Comparison of ENCODE assay signal across 8 cellular contexts in genomic region chr7:114922151-114922651, GRCh38. TPM values are rescaled to one million over a fixed set of nuclear protein-coding genes. Genes with fewer than 3 reads are reported as not detected.
DNase-seq lines count a peak whose midpoint lies in the region; ATAC-seq, FAIRE-seq and TF ChIP-seq lines count a peak whose summit lies in the region.

No MANE protein-coding gene starts in this region.

- in situ Hi-C loops in K562 (cut with MboI), result no loop called here

- H3K9ac ChIP-seq in K562 (ENCODE audit: insufficient read depth in 1 of 2, low read depth in 2 of 2, low read length in 2 of 2), result no peak overlapping the region

- peak overlapping the region; percentile 92 for H3K4me3 Mint-ChIP-seq in T-helper 2 cell treated with Interferon-gamma antibody and Interleukin-4, amounts not matched to agents 5 μg/mL and 100 μg/mL, for 36 hours

- CTCF ChIA-PET in K562 (lab: Yijun Ruan, JAX; ENCODE audit: low intra/inter-chr PET ratio), result interaction anchor here (0.6 kb wide), 1 partner anchor 159 kb away, joined by 3 read pairs; no protein-coding TSS in a partner anchor

- BruUV-seq in K562 (replicated peaks; lab: Mats Ljungman, UMichigan), result no TSS peak

- H3K9me3 Mint-ChIP-seq in T-helper 2 cell treated with Interferon-gamma antibody and Interleukin-4, amounts not matched to agents 5 μg/mL and 100 μg/mL, for 36 hours, result no peaks in the 10 kb centered on the region

- H3K9me3 ChIP-seq in BE2C (no peaks in the 10 kb centered on the region), K562 (replicated peaks; ENCODE audit: control insufficient read depth, insufficient read depth, low read depth, low read length) (no peaks in the 10 kb centered on the region)

- H3K4me1 ChIP-seq in BE2C (no peaks in the 10 kb centered on the region), K562 (replicated peaks in 1 of 2; ENCODE audit: control insufficient read depth in 2 of 2, insufficient read depth in 2 of 2, low read length in 2 of 2) (peaks cover 0 to 6% of the 10 kb centered on the region in 2 experiments; a peak in 1 of 5 replicates)

- peak; percentile 14 for DNase-seq in BE2C
- DNase-seq in GM19239 (ENCODE audit: insufficient read length, low spot score), result no peak
- peak; percentile 77 for DNase-seq in T-helper 2 cell treated with Interferon-gamma antibody and Interleukin-4, amounts not matched to agents 5 μg/mL and 100 μg/mL, for 36 hours (ENCODE audit: low spot score)
- DNase-seq in K562 (ENCODE audit: extremely low read depth in 1 of 4, low spot score in 3 of 4), result no peak
- DNase-seq in iris pigment epithelial cell (ENCODE audit: low read depth), result peak; percentile 50
- DNase-seq in stimulated activated CD4-positive, alpha-beta T cell treated with anti-CD3 and anti-CD28 coated beads, Interleukin-1b, Interleukin-23, amount 100 ng/mL, for 1 hour (ENCODE audit: low read depth in 2 of 2), result peak; percentile 23 to 50

- H3K79me2 ChIP-seq in K562 (ENCODE audit: control insufficient read depth, insufficient read depth, low read length), result no peaks in the 10 kb centered on the region

- TF ChIP-seq RAD21 in K562 (CRISPR knock-in tag; conservative IDR thresholded peaks at IDR 0.05 in 1 of 2, IDR thresholded peaks at IDR 0.05 in 1 of 2), result no peak

- H3K36me3 ChIP-seq in BE2C (no peaks in the 10 kb centered on the region), K562 (ENCODE audit: control insufficient read depth, insufficient read depth, low read length) (no peaks in the 10 kb centered on the region)

- no peak for TF ChIP-seq EP300 in K562 (IDR thresholded peaks at IDR 0.05; ENCODE audit: low read length)

- no peak overlapping the region for H3K4me2 ChIP-seq in K562 (ENCODE audit: insufficient read depth, low read length)

- TF ChIP-seq POLR2A in K562 (conservative IDR thresholded peaks at IDR 0.05), result no peak

- no peak for TF ChIP-seq CTCF in BE2C (IDR thresholded peaks at IDR 0.05; ENCODE audit: low read depth, low read length)
- no peak for TF ChIP-seq CTCF in K562 (IDR thresholded peaks at IDR 0.05 in 2 of 3, conservative IDR thresholded peaks at IDR 0.05 in 1 of 3; ENCODE audit: insufficient read depth in 2 of 3, low read depth in 1 of 3, low read length in 3 of 3)

- 8% methylated on average over 30 of the region's 48 CpGs for WGBS in K562 (ENCODE audit: insufficient coverage, low coverage, missing lambda C conversion rate)

- H3K36me3 Mint-ChIP-seq in T-helper 2 cell treated with Interferon-gamma antibody and Interleukin-4, amounts not matched to agents 5 μg/mL and 100 μg/mL, for 36 hours (ENCODE audit: low read depth), result peaks cover 24% of the 10 kb centered on the region

- no peaks in the 10 kb centered on the region for H3K27me3 Mint-ChIP-seq in T-helper 2 cell treated with Interferon-gamma antibody and Interleukin-4, amounts not matched to agents 5 μg/mL and 100 μg/mL, for 36 hours (ENCODE audit: low read depth)

- H3K27me3 ChIP-seq in BE2C, result peaks cover 26% of the 10 kb centered on the region
- no peaks in the 10 kb centered on the region; a peak in 1 of 5 replicates for H3K27me3 ChIP-seq in K562 (ENCODE audit: control insufficient read depth in 2 of 2, insufficient read depth in 2 of 2, low read length in 2 of 2)

- ATAC-seq in HG03432 (IDR thresholded peaks at IDR 0.05; ENCODE audit: unreplicated experiment) (peak; percentile 51), K562 (0 out of 3 replicates have a peak, but pooled peaks have one; percentile 29), GM18873 (IDR thresholded peaks at IDR 0.05; ENCODE audit: low FRiP score, unreplicated experiment) (no peak)

- peak overlapping the region; percentile 15 for H3K4me3 ChIP-seq in BE2C (ENCODE audit: low read depth, low read length)
- no peak overlapping the region for H3K4me3 ChIP-seq in K562

- POLR2A ChIA-PET in K562 (lab: Yijun Ruan, JAX), result no interaction called here

- FAIRE-seq in GM19239 (lab: Jason Lieb, UNC), result peak; percentile 68
- no peak for FAIRE-seq in K562 (lab: Jason Lieb, UNC)

- H3K9me1 ChIP-seq in K562 (ENCODE audit: control insufficient read depth, insufficient read depth, low read length), result no peaks in the 10 kb centered on the region

- peak overlapping the region; percentile 98 for H3K27ac Mint-ChIP-seq in T-helper 2 cell treated with Interferon-gamma antibody and Interleukin-4, amounts not matched to agents 5 μg/mL and 100 μg/mL, for 36 hours

- peaks cover 44% of the 10 kb centered on the region for H3K4me1 Mint-ChIP-seq in T-helper 2 cell treated with Interferon-gamma antibody and Interleukin-4, amounts not matched to agents 5 μg/mL and 100 μg/mL, for 36 hours (ENCODE audit: low read depth)

- no peak overlapping the region for H2AFZ ChIP-seq in K562 (ENCODE audit: low read depth, low read length)

- H3K27ac ChIP-seq in K562 (ENCODE audit: extremely low read depth, low read depth, low read length), result no peak overlapping the region

- intact Hi-C loops in K562 (cut with micrococcal nuclease), result no loop called here

- H4K20me1 ChIP-seq in K562 (replicated peaks; ENCODE audit: control insufficient read depth, insufficient read depth, low read length), result no peaks in the 10 kb centered on the region

TF ChIP-seq in K562, 482 proteins besides CTCF, POLR2A, EP300 and RAD21 (continues in another document):
- TF ChIP-seq, protein P1, sequence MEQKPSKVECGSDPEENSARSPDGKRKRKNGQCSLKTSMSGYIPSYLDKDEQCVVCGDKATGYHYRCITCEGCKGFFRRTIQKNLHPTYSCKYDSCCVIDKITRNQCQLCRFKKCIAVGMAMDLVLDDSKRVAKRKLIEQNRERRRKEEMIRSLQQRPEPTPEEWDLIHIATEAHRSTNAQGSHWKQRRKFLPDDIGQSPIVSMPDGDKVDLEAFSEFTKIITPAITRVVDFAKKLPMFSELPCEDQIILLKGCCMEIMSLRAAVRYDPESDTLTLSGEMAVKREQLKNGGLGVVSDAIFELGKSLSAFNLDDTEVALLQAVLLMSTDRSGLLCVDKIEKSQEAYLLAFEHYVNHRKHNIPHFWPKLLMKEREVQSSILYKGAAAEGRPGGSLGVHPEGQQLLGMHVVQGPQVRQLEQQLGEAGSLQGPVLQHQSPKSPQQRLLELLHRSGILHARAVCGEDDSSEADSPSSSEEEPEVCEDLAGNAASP (IDR thresholded peaks at IDR 0.05), result no peak
- TF ChIP-seq ZKSCAN8 (CRISPR knock-in tag; IDR thresholded peaks at IDR 0.05) (no peak), CSDE1 (IDR thresholded peaks at IDR 0.05) (no peak), LEF1 (IDR thresholded peaks at IDR 0.05) (no peak), KHSRP (IDR thresholded peaks at IDR 0.05) (no peak), TEAD1 (CRISPR knock-in tag; IDR thresholded peaks at IDR 0.05) (no peak), NBN (IDR thresholded peaks at IDR 0.05; ENCODE audit: low read depth) (no peak)
- TF ChIP-seq, protein P2, sequence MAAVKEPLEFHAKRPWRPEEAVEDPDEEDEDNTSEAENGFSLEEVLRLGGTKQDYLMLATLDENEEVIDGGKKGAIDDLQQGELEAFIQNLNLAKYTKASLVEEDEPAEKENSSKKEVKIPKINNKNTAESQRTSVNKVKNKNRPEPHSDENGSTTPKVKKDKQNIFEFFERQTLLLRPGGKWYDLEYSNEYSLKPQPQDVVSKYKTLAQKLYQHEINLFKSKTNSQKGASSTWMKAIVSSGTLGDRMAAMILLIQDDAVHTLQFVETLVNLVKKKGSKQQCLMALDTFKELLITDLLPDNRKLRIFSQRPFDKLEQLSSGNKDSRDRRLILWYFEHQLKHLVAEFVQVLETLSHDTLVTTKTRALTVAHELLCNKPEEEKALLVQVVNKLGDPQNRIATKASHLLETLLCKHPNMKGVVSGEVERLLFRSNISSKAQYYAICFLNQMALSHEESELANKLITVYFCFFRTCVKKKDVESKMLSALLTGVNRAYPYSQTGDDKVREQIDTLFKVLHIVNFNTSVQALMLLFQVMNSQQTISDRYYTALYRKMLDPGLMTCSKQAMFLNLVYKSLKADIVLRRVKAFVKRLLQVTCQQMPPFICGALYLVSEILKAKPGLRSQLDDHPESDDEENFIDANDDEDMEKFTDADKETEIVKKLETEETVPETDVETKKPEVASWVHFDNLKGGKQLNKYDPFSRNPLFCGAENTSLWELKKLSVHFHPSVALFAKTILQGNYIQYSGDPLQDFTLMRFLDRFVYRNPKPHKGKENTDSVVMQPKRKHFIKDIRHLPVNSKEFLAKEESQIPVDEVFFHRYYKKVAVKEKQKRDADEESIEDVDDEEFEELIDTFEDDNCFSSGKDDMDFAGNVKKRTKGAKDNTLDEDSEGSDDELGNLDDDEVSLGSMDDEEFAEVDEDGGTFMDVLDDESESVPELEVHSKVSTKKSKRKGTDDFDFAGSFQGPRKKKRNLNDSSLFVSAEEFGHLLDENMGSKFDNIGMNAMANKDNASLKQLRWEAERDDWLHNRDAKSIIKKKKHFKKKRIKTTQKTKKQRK (IDR thresholded peaks at IDR 0.05; ENCODE audit: borderline replicate concordance, low read depth, low read length), result no peak
- TF ChIP-seq, protein P3, sequence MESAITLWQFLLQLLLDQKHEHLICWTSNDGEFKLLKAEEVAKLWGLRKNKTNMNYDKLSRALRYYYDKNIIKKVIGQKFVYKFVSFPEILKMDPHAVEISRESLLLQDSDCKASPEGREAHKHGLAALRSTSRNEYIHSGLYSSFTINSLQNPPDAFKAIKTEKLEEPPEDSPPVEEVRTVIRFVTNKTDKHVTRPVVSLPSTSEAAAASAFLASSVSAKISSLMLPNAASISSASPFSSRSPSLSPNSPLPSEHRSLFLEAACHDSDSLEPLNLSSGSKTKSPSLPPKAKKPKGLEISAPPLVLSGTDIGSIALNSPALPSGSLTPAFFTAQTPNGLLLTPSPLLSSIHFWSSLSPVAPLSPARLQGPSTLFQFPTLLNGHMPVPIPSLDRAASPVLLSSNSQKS (CRISPR knock-in tag; IDR thresholded peaks at IDR 0.05), result no peak

RNA-seq across cellular contexts. Expression of gene MDFIC, which starts 0.3 kb away (rescaled TPM):
- polyA plus RNA-seq in BE2C (2012; ENCODE audit: insufficient read depth, insufficient read length, low read depth), result not detected
- not detected in 2 replicates for total RNA-seq in K562 (2011; cell fraction: chromatin; rRNA removed; ENCODE audit: low replicate concordance)
- not detected in 2 replicates for total RNA-seq in K562 (2011; cell fraction: nucleolus; rRNA removed)
- not detected in 2 replicates for total RNA-seq in K562 (2011; cell fraction: nucleoplasm; rRNA removed)
- total RNA-seq in K562 (2014; rRNA removed) (not detected in 2 replicates), K562 (2014; rRNA removed; fragmentation: Illumina TruSeq; extraction: Trizol) (not detected in 2 replicates), K562 (2015; rRNA removed; fragmentation: Illumina TruSeq; extraction: Trizol) (not detected in 2 replicates), K562 (2021) (0.13 and 0.27 TPM in 2 replicates)
- polyA plus RNA-seq in K562 (2011; rRNA removed) (not detected in 2 replicates), K562 (2014; fragmentation: Illumina TruSeq; extraction: Trizol) (not detected in 2 replicates), K562 (2014; fragmentation: Nextera tagmentation; extraction: Ambion mirVana) (not detected), K562 (2014; rRNA removed) (0.24 TPM in 1 of 2 replicates, not detected in the other)
- polyA plus RNA-seq in K562 (2011; cell fraction: cytosol; rRNA removed), result not detected in 2 replicates
- polyA plus RNA-seq in K562 (2011; cell fraction: nucleus; rRNA removed), result not detected in 2 replicates
- 0.04 and 0.05 TPM in 2 replicates for polyA plus RNA-seq in K562 (2012)
- 0.28 TPM in 1 of 2 replicates, not detected in the other for polyA minus RNA-seq in K562 (2011; rRNA and poly(A)+ RNA removed)
- not detected in 2 replicates for polyA minus RNA-seq in K562 (2011; cell fraction: cytosol; rRNA and poly(A)+ RNA removed)
- not detected in 2 replicates for polyA minus RNA-seq in K562 (2011; cell fraction: nucleus; rRNA and poly(A)+ RNA removed)

Comparison
In these comparisons a context has a peak if more than half of its experiments do, and no peak if none do; other contexts are left out.
1. DNase-seq: peak in BE2C (single experiment), T-helper 2 cell treated with Interferon-gamma antibody and Interleukin-4, amounts not matched to agents 5 μg/mL and 100 μg/mL, for 36 hours (single experiment), iris pigment epithelial cell (single experiment) and stimulated activated CD4-positive, alpha-beta T cell treated with anti-CD3 and anti-CD28 coated beads, Interleukin-1b, Interleukin-23, amount 100 ng/mL, for 1 hour (2 of 2); none in GM19239 (single experiment) and K562 (0 of 4).